1 cellular context compared by ENCODE assay signal in genomic region chr15:78450285-78450858, GRCh38.
TF ChIP-seq lines count a peak whose summit lies in the region.

No MANE protein-coding gene starts in this region.

TF ChIP-seq in H1, 55 proteins besides CTCF, POLR2A, EP300 and RAD21:
- no peak for TF ChIP-seq SAP30 (IDR thresholded peaks at IDR 0.05; ENCODE audit: insufficient read depth, insufficient replicate concordance, low read length)
- TF ChIP-seq POLR2AphosphoS5 (IDR thresholded peaks at IDR 0.05; ENCODE audit: low read depth, low read length) = 0 out of 2 replicates have a peak, but pooled peaks have one; percentile 27
